22 cellular contexts compared by ENCODE assay signal in the genomic region with DNA sequence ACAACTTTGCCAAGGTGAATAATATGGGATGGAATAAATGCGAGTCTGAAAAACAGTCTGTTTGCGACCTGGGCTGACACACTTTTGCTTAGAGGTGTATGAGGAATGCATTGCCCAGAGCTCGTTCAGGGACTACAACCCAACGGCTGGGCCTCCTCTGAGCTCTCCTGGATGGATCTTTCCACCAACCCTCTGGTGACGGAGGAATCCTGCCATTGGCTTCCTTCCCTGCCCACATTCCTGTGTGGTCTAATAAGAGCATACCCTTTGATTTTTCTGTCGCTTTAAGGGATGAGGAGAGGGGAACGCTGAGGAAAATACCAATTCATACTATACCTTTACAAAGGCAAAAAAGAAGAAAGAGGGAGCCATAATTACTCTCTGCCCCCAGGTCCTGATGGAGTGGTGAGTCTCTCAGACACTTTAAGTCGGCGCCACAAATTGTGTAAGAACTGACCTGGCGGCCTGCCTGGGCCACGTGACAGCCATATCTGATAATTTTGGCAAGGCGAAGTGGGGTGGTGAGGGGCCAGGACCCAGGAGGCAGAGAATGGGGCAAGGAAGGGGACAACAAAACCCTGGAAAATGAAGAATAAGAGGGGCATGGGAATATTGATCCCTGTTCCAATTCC.
A peak's percentile ranks its signal among the peaks of the same experiment; 100 is the strongest.
DNase-seq lines count a peak whose midpoint lies in the region; ATAC-seq, FAIRE-seq and TF ChIP-seq lines count a peak whose summit lies in the region.
"Had no signal": no experiment of that assay in that cellular context is flagged by ENCODE, and none has a peak within 500 bp of the region (broad histone marks: within the 10 kb centered on the region; RNA-seq: fewer than 3 reads in every experiment).

No MANE protein-coding gene starts in this region.

- no peaks in the 10 kb centered on the region for H3K36me3 ChIP-seq in GM23338 (ENCODE audit: insufficient read depth)
- no peaks in the 10 kb centered on the region for H3K36me3 ChIP-seq in keratinocyte (ENCODE audit: control insufficient read depth in 2 of 2, extremely low read depth in 1 of 2, insufficient read depth in 2 of 2, low read length in 2 of 2)
- H3K36me3 ChIP-seq in neural progenitor cell: no peaks in the 10 kb centered on the region
- H3K36me3 ChIP-seq: BLaER1 had no signal

- no peaks in the 10 kb centered on the region for H3K27me3 Mint-ChIP-seq in GM23338 (ENCODE audit: insufficient read depth, low read depth, poor library complexity)
- peaks cover 0 to 4% (median 2%) of the 10 kb centered on the region in 3 donors for H3K27me3 Mint-ChIP-seq in CD14-positive monocyte (ENCODE audit: low read depth in 3 of 3)
- peaks cover 7% of the 10 kb centered on the region for H3K27me3 Mint-ChIP-seq in neural progenitor cell (ENCODE audit: insufficient read depth, low read depth)
- H3K27me3 Mint-ChIP-seq: CD8-positive, alpha-beta memory T cell had no signal

- FAIRE-seq in keratinocyte (lab: Jason Lieb, UNC): peak; percentile 75
- FAIRE-seq: A204.1, GM12891, GM18507, H54 had no signal

- H3F3A ChIP-seq in GM23338 (replicated peaks; ENCODE audit: low read depth): no peaks in the 10 kb centered on the region
- H3F3A ChIP-seq in neural progenitor cell (ENCODE audit: low read depth): no peaks in the 10 kb centered on the region

- peaks cover 19% of the 10 kb centered on the region for H3K4me1 Mint-ChIP-seq in GM23338
- no peaks in the 10 kb centered on the region for H3K4me1 Mint-ChIP-seq in CD14-positive monocyte
- H3K4me1 Mint-ChIP-seq in neural progenitor cell: peaks cover 5% of the 10 kb centered on the region

- DNase-seq in GM23338 (ENCODE audit: low spot score): no peak
- DNase-seq in keratinocyte (ENCODE audit: low read depth, low spot score): no peak
- peak; percentile 61 for DNase-seq in ureter (ENCODE audit: low spot score)
- no peak for DNase-seq in CD14-positive monocyte (ENCODE audit: low spot score)
- DNase-seq in activated T-cell treated with anti-CD3 and anti-CD28 coated beads for 4 hours: no peak
- no peak for DNase-seq in neural progenitor cell (ENCODE audit: low spot score)
- DNase-seq: CD8-positive, alpha-beta memory T cell; DND-41; GF-D8; HFFc6; Karpas-422; NCI-H1105; NCI-H1694; NCI-H524; Right ventricle myocardium superior had no signal

- no peak overlapping the region for H2AFZ ChIP-seq in GM23338
- H2AFZ ChIP-seq in keratinocyte (ENCODE audit: control insufficient read depth, low read length): peak overlapping the region; percentile 92
- no peak overlapping the region for H2AFZ ChIP-seq in neural progenitor cell (replicated peaks)

- H3K4me3 ChIP-seq in GM23338: no peak overlapping the region
- H3K4me3 ChIP-seq in keratinocyte (ENCODE audit: control insufficient read depth in 2 of 3, extremely low read depth in 1 of 3, insufficient read depth in 2 of 3, low read depth in 1 of 3, low read length in 3 of 3): no peak overlapping the region
- H3K4me3 ChIP-seq in neural progenitor cell: no peak overlapping the region
- H3K4me3 ChIP-seq: BLaER1 had no signal

- dilution Hi-C loops in keratinocyte (cut with MboI; ENCODE audit: extremely low pct_ligation_motif_present, low sequenced_read_pairs): no loop called here

- intact Hi-C loops in CD14-positive monocyte (cut with micrococcal nuclease): no loop called here

- H4K20me1 ChIP-seq in GM23338 (replicated peaks; ENCODE audit: insufficient read depth) (no peaks in the 10 kb centered on the region), keratinocyte (ENCODE audit: control insufficient read depth, extremely low read depth, insufficient read depth, low read length) (no peaks in the 10 kb centered on the region), neural progenitor cell (ENCODE audit: low read depth) (no peaks in the 10 kb centered on the region)
- H4K20me1 ChIP-seq: BLaER1 had no signal

- H3K9me3 Mint-ChIP-seq in GM23338: no peaks in the 10 kb centered on the region
- peaks cover 0 to 2% (median 0%) of the 10 kb centered on the region in 7 donors for H3K9me3 Mint-ChIP-seq in CD14-positive monocyte
- no peaks in the 10 kb centered on the region for H3K9me3 Mint-ChIP-seq in neural progenitor cell

- H3K9me1 ChIP-seq in keratinocyte (ENCODE audit: control insufficient read depth, extremely low read depth, insufficient read depth, low read length): no peaks in the 10 kb centered on the region

- H3K4me3 Mint-ChIP-seq in GM23338 (no peak overlapping the region), CD14-positive monocyte (no peak overlapping the region), neural progenitor cell (no peak overlapping the region)
- H3K4me3 Mint-ChIP-seq: HFFc6 had no signal

- peak overlapping the region; percentile 72; the same call in 1 of the 2 replicates for H3K27ac Mint-ChIP-seq in GM23338
- no peak overlapping the region for H3K27ac Mint-ChIP-seq in CD14-positive monocyte
- no peak overlapping the region for H3K27ac Mint-ChIP-seq in neural progenitor cell
- H3K27ac Mint-ChIP-seq: CD8-positive, alpha-beta memory T cell; HFFc6 had no signal

- H3K79me2 ChIP-seq in GM23338 (replicated peaks; ENCODE audit: insufficient read depth): no peaks in the 10 kb centered on the region
- H3K79me2 ChIP-seq in keratinocyte (ENCODE audit: control insufficient read depth, insufficient read depth, low read length): no peaks in the 10 kb centered on the region
- H3K79me2 ChIP-seq in neural progenitor cell (ENCODE audit: low read depth): no peaks in the 10 kb centered on the region

- ATAC-seq in GM23338: no peak
- ATAC-seq: Panc1 had no signal

- no peaks in the 10 kb centered on the region for H3K9me2 ChIP-seq in GM23338 (ENCODE audit: insufficient read depth)

- H3K9me3 ChIP-seq in keratinocyte (ENCODE audit: control insufficient read depth, low read depth, low read length) (no peaks in the 10 kb centered on the region), neural progenitor cell (ENCODE audit: low read depth) (no peaks in the 10 kb centered on the region)
- H3K9me3 ChIP-seq: BLaER1 had no signal

- H3K27ac ChIP-seq in GM23338 (ENCODE audit: low read depth): no peak overlapping the region
- peak overlapping the region; percentile 96 for H3K27ac ChIP-seq in VCaP
- H3K27ac ChIP-seq in keratinocyte (ENCODE audit: control insufficient read depth, insufficient read depth, low read length): peak overlapping the region; percentile 36
- H3K27ac ChIP-seq in neural progenitor cell: no peak overlapping the region
- H3K27ac ChIP-seq: BLaER1 had no signal

- no peak overlapping the region for H3K4me2 ChIP-seq in GM23338
- H3K4me2 ChIP-seq in keratinocyte (ENCODE audit: control insufficient read depth, extremely low read depth, insufficient read depth, low read depth, low read length): peak overlapping the region; percentile 75
- H3K4me2 ChIP-seq in neural progenitor cell: no peak overlapping the region
- H3K4me2 ChIP-seq: BLaER1 had no signal

- TF ChIP-seq CTCF in GM23338 (conservative IDR thresholded peaks at IDR 0.05; ENCODE audit: low read depth in 2 of 2) (no peak), VCaP (conservative IDR thresholded peaks at IDR 0.05) (no peak), keratinocyte (optimal IDR thresholded peaks at IDR 0.05 in 1 of 3, IDR thresholded peaks at IDR 0.05 in 1 of 3, conservative IDR thresholded peaks at IDR 0.05 in 1 of 3; ENCODE audit: extremely low read depth in 1 of 3, insufficient read depth in 2 of 3, low read length in 3 of 3) (no peak), CD14-positive monocyte (IDR thresholded peaks at IDR 0.05) (no peak), neural progenitor cell (IDR thresholded peaks at IDR 0.05) (no peak)

- H3K9ac ChIP-seq in keratinocyte (ENCODE audit: control insufficient read depth, extremely low read depth, insufficient read depth, low read length): no peak overlapping the region
- H3K9ac ChIP-seq in neural progenitor cell: no peak overlapping the region
- H3K9ac ChIP-seq: BLaER1 had no signal

- H3K36me3 Mint-ChIP-seq in GM23338 (ENCODE audit: low read depth) (no peaks in the 10 kb centered on the region), CD14-positive monocyte (no peaks in the 10 kb centered on the region), neural progenitor cell (no peaks in the 10 kb centered on the region)
- H3K36me3 Mint-ChIP-seq: CD8-positive, alpha-beta memory T cell had no signal

- no peaks in the 10 kb centered on the region for H3K27me3 ChIP-seq in GM23338 (ENCODE audit: insufficient read depth)
- no peaks in the 10 kb centered on the region for H3K27me3 ChIP-seq in keratinocyte (ENCODE audit: control insufficient read depth, extremely low read depth, insufficient read depth, low read length)
- H3K27me3 ChIP-seq in neural progenitor cell: no peaks in the 10 kb centered on the region
- H3K27me3 ChIP-seq: BLaER1 had no signal

- H3K4me1 ChIP-seq in GM23338 (ENCODE audit: insufficient read depth) (peaks cover 12% of the 10 kb centered on the region), keratinocyte (ENCODE audit: control insufficient read depth, extremely low read depth, insufficient read depth, low read length) (peaks cover 19% of the 10 kb centered on the region), neural progenitor cell (peaks cover 12% of the 10 kb centered on the region)

TF ChIP-seq in GM23338, 12 proteins besides CTCF, POLR2A, EP300 and RAD21 (continues in another document):
- TF ChIP-seq, protein P1, sequence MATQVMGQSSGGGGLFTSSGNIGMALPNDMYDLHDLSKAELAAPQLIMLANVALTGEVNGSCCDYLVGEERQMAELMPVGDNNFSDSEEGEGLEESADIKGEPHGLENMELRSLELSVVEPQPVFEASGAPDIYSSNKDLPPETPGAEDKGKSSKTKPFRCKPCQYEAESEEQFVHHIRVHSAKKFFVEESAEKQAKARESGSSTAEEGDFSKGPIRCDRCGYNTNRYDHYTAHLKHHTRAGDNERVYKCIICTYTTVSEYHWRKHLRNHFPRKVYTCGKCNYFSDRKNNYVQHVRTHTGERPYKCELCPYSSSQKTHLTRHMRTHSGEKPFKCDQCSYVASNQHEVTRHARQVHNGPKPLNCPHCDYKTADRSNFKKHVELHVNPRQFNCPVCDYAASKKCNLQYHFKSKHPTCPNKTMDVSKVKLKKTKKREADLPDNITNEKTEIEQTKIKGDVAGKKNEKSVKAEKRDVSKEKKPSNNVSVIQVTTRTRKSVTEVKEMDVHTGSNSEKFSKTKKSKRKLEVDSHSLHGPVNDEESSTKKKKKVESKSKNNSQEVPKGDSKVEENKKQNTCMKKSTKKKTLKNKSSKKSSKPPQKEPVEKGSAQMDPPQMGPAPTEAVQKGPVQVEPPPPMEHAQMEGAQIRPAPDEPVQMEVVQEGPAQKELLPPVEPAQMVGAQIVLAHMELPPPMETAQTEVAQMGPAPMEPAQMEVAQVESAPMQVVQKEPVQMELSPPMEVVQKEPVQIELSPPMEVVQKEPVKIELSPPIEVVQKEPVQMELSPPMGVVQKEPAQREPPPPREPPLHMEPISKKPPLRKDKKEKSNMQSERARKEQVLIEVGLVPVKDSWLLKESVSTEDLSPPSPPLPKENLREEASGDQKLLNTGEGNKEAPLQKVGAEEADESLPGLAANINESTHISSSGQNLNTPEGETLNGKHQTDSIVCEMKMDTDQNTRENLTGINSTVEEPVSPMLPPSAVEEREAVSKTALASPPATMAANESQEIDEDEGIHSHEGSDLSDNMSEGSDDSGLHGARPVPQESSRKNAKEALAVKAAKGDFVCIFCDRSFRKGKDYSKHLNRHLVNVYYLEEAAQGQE (IDR thresholded peaks at IDR 0.05; ENCODE audit: unreplicated experiment): no peak

Comparison
In these comparisons a context has a peak if more than half of its experiments do, and no peak if none do; other contexts are left out.
1. H3K27ac ChIP-seq: peak in VCaP (single experiment) and keratinocyte (single experiment); none in GM23338 (single experiment) and neural progenitor cell (single experiment).